Comparison of ENCODE assay signal across 1 cellular context in the genomic region with DNA sequence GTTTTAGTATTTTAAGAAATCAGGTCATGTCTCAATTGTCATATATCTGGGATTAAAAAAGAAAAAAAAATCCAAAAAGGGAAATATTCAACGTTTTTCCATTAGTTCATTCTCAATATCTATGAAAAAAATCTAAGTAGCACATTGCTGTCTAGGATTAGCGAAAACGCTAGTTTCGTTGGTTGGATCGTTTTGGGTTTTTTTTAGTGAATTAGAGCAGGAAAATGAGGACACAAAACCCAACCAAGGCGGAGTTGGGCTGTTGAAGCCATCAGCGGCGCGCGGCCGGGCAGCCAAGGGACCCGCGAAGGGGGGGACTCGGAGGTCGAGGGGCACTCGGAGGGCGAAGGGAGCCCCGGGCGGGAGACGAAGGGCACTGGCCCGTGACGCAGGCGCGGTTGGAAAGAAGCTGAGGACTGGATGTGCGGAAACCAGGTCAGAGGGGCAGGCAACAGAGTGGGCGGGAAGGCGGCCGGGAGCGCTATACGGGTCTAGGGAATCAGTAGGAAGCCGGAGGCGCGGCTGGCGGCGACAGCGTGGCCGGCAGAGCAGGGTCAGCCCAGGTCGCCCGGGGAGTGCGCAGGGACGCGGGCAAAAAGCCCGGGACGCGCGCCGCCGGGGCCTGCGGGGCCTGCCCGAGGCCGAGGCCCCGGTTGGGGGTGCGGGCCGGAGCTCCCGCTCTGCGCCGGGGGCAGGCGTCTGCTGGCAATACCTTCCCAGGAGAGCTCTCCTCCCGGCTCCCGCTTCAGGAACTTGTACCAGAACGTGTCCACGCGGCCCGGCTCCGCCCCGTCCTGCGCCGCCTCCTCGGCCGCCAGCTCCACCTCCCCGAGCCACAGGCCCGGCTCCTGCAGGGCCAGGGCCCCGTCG.
TF ChIP-seq lines count a peak whose summit lies in the region.

No MANE protein-coding gene starts in this region.

TF ChIP-seq in HepG2, 621 proteins besides CTCF, POLR2A, EP300 and RAD21 (continued from another document and continues in another):
- TF ChIP-seq STAT6 (CRISPR knock-in tag; IDR thresholded peaks at IDR 0.05; ENCODE audit: borderline replicate concordance) (peak; percentile 87; the same call in 1 of the 2 replicates), SRSF9 (IDR thresholded peaks at IDR 0.05; ENCODE audit: borderline replicate concordance, insufficient read depth, low read depth, low read length, poor library complexity, severe bottlenecking) (no peak), TEAD2 (CRISPR knock-in tag; IDR thresholded peaks at IDR 0.05) (0 out of 2 replicates have a peak, but pooled peaks have one; percentile 18), REL (CRISPR knock-in tag; conservative IDR thresholded peaks at IDR 0.05) (peak; percentile 93), ZBTB8A (CRISPR knock-in tag; IDR thresholded peaks at IDR 0.05; ENCODE audit: borderline replicate concordance, low read depth) (peak; percentile 99), ZNF30 (CRISPR knock-in tag; IDR thresholded peaks at IDR 0.05) (no peak), PHF20 (CRISPR knock-in tag; IDR thresholded peaks at IDR 0.05) (no peak), ZNF687 (CRISPR knock-in tag; IDR thresholded peaks at IDR 0.05) (peak; percentile 89), CHD4 (IDR thresholded peaks at IDR 0.05; ENCODE audit: borderline replicate concordance, low read length) (no peak; the same call in 1 of the 2 replicates), ZC3H4 (CRISPR knock-in tag; IDR thresholded peaks at IDR 0.05; ENCODE audit: borderline replicate concordance) (peak; percentile 78; the same call in 1 of the 2 replicates), ZNF772 (CRISPR knock-in tag; IDR thresholded peaks at IDR 0.05) (peak; percentile 94), ZNF260 (CRISPR knock-in tag; IDR thresholded peaks at IDR 0.05; ENCODE audit: borderline replicate concordance, low read depth) (no peak), ZNF274 (CRISPR knock-in tag; IDR thresholded peaks at IDR 0.05) (peak; percentile 97), CHD2 (IDR thresholded peaks at IDR 0.05; ENCODE audit: low read depth, low read length) (0 out of 2 replicates have a peak, but pooled peaks have one; percentile 27), KDM3A (CRISPR knock-in tag; IDR thresholded peaks at IDR 0.05; ENCODE audit: low read depth) (0 out of 2 replicates have a peak, but pooled peaks have one; percentile 50), TBX2 (CRISPR knock-in tag; IDR thresholded peaks at IDR 0.05; ENCODE audit: borderline replicate concordance) (peak; percentile 88), CCAR2 (optimal IDR thresholded peaks at IDR 0.05; ENCODE audit: low read depth, low read length) (peak; percentile 80), KAT2B (IDR thresholded peaks at IDR 0.05; ENCODE audit: borderline replicate concordance, low read depth, low read length) (no peak), MEF2D (CRISPR knock-in tag; IDR thresholded peaks at IDR 0.05) (no peak; the same call in 1 of the 2 replicates), ZNF234 (CRISPR knock-in tag; conservative IDR thresholded peaks at IDR 0.05) (no peak; the same call in 1 of the 2 replicates), PHF8 (CRISPR knock-in tag; IDR thresholded peaks at IDR 0.05) (peak; percentile 63), NFKB2 (CRISPR knock-in tag; IDR thresholded peaks at IDR 0.05; ENCODE audit: borderline replicate concordance) (peak; percentile 93), ZFP82 (CRISPR knock-in tag; IDR thresholded peaks at IDR 0.05; ENCODE audit: borderline replicate concordance) (no peak; the same call in 1 of the 2 replicates), ZKSCAN1 (IDR thresholded peaks at IDR 0.05; ENCODE audit: low read length) (no peak), SPEN (CRISPR knock-in tag; IDR thresholded peaks at IDR 0.05; ENCODE audit: low read depth) (peak; percentile 88), RFX3 (CRISPR knock-in tag; IDR thresholded peaks at IDR 0.05) (no peak), POGK (CRISPR knock-in tag; conservative IDR thresholded peaks at IDR 0.05) (peak; percentile 86), CEBPG (CRISPR knock-in tag; IDR thresholded peaks at IDR 0.05) (peak; percentile 54)
- TF ChIP-seq, protein P1, sequence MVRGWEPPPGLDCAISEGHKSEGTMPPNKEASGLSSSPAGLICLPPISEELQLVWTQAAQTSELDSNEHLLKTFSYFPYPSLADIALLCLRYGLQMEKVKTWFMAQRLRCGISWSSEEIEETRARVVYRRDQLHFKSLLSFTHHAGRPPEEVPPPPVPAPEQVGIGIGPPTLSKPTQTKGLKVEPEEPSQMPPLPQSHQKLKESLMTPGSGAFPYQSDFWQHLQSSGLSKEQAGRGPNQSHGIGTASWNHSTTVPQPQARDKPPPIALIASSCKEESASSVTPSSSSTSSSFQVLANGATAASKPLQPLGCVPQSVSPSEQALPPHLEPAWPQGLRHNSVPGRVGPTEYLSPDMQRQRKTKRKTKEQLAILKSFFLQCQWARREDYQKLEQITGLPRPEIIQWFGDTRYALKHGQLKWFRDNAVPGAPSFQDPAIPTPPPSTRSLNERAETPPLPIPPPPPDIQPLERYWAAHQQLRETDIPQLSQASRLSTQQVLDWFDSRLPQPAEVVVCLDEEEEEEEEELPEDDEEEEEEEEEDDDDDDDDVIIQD (CRISPR knock-in tag; IDR thresholded peaks at IDR 0.05; ENCODE audit: low read depth): peak; percentile 96
- TF ChIP-seq, protein P2, sequence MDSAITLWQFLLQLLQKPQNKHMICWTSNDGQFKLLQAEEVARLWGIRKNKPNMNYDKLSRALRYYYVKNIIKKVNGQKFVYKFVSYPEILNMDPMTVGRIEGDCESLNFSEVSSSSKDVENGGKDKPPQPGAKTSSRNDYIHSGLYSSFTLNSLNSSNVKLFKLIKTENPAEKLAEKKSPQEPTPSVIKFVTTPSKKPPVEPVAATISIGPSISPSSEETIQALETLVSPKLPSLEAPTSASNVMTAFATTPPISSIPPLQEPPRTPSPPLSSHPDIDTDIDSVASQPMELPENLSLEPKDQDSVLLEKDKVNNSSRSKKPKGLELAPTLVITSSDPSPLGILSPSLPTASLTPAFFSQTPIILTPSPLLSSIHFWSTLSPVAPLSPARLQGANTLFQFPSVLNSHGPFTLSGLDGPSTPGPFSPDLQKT (CRISPR knock-in tag; IDR thresholded peaks at IDR 0.05; ENCODE audit: borderline replicate concordance): peak; percentile 34; the same call in 1 of the 2 replicates
- TF ChIP-seq, protein P3, sequence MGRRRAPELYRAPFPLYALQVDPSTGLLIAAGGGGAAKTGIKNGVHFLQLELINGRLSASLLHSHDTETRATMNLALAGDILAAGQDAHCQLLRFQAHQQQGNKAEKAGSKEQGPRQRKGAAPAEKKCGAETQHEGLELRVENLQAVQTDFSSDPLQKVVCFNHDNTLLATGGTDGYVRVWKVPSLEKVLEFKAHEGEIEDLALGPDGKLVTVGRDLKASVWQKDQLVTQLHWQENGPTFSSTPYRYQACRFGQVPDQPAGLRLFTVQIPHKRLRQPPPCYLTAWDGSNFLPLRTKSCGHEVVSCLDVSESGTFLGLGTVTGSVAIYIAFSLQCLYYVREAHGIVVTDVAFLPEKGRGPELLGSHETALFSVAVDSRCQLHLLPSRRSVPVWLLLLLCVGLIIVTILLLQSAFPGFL (CRISPR knock-in tag; IDR thresholded peaks at IDR 0.05): no peak
- TF ChIP-seq, protein P4, sequence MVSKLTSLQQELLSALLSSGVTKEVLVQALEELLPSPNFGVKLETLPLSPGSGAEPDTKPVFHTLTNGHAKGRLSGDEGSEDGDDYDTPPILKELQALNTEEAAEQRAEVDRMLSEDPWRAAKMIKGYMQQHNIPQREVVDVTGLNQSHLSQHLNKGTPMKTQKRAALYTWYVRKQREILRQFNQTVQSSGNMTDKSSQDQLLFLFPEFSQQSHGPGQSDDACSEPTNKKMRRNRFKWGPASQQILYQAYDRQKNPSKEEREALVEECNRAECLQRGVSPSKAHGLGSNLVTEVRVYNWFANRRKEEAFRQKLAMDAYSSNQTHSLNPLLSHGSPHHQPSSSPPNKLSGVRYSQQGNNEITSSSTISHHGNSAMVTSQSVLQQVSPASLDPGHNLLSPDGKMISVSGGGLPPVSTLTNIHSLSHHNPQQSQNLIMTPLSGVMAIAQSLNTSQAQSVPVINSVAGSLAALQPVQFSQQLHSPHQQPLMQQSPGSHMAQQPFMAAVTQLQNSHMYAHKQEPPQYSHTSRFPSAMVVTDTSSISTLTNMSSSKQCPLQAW (CRISPR knock-in tag; IDR thresholded peaks at IDR 0.05): peak; percentile 93
- TF ChIP-seq, protein P5, sequence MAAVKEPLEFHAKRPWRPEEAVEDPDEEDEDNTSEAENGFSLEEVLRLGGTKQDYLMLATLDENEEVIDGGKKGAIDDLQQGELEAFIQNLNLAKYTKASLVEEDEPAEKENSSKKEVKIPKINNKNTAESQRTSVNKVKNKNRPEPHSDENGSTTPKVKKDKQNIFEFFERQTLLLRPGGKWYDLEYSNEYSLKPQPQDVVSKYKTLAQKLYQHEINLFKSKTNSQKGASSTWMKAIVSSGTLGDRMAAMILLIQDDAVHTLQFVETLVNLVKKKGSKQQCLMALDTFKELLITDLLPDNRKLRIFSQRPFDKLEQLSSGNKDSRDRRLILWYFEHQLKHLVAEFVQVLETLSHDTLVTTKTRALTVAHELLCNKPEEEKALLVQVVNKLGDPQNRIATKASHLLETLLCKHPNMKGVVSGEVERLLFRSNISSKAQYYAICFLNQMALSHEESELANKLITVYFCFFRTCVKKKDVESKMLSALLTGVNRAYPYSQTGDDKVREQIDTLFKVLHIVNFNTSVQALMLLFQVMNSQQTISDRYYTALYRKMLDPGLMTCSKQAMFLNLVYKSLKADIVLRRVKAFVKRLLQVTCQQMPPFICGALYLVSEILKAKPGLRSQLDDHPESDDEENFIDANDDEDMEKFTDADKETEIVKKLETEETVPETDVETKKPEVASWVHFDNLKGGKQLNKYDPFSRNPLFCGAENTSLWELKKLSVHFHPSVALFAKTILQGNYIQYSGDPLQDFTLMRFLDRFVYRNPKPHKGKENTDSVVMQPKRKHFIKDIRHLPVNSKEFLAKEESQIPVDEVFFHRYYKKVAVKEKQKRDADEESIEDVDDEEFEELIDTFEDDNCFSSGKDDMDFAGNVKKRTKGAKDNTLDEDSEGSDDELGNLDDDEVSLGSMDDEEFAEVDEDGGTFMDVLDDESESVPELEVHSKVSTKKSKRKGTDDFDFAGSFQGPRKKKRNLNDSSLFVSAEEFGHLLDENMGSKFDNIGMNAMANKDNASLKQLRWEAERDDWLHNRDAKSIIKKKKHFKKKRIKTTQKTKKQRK (IDR thresholded peaks at IDR 0.05; ENCODE audit: low read length): no peak
